In the genomic region with DNA sequence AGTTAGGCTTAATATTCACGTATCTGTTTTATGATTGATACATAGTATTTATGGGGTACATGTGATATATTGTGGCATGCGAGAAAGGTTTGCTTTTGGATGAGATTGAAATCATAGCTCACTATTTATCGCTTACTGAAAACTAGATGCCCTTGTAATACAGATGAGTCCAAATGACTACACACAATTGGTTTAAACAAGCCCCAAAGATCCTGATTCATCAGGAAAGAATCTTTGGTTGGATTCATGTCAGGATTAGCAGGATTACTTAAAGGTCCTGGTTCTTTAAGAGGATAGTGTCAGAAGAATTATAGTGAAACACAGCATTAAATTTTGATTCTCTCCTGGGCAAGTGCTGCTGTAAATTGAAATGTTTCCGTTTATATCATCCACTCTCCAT, we compare ENCODE assay signal across 18 cellular contexts. TPM values are rescaled to one million over a fixed set of nuclear protein-coding genes. Genes with fewer than 3 reads are reported as not detected.
DNase-seq lines count a peak whose midpoint lies in the region; ATAC-seq and TF ChIP-seq lines count a peak whose summit lies in the region.
"Had no signal": no experiment of that assay in that cellular context is flagged by ENCODE, and none has a peak within 500 bp of the region (broad histone marks: within the 10 kb centered on the region; RNA-seq: fewer than 3 reads in every experiment).

No MANE protein-coding gene starts in this region.

- no peak for TF ChIP-seq CTCF in PC-3 (conservative IDR thresholded peaks at IDR 0.05; ENCODE audit: low read depth, low read length)
- no peak for TF ChIP-seq CTCF in epithelial cell of esophagus (IDR thresholded peaks at IDR 0.05; ENCODE audit: insufficient read depth, low read depth, low read length, missing control alignments)
- no peak for TF ChIP-seq CTCF in osteoblast (IDR thresholded peaks at IDR 0.05; ENCODE audit: extremely low read depth, low read depth, low read length)
- no peak for TF ChIP-seq CTCF in right atrium auricular region (IDR thresholded peaks at IDR 0.05)

- H4K20me1 ChIP-seq in PC-3 (ENCODE audit: low read length) (no peaks in the 10 kb centered on the region), osteoblast (ENCODE audit: insufficient read depth, low read length) (no peaks in the 10 kb centered on the region)

- no peak overlapping the region for H3K9ac ChIP-seq in PC-3 (ENCODE audit: low read length)

- ATAC-seq in PC-3, result peak; percentile 63
- ATAC-seq: activated T-helper 17 cell treated with anti-CD3 and anti-CD28 coated beads, Interleukin-2, amount 50 U/mL, for 72 hours; left lobe of liver had no signal

- H2AFZ ChIP-seq in PC-3 (ENCODE audit: low read length), result no peak overlapping the region
- H2AFZ ChIP-seq in osteoblast (ENCODE audit: low read length), result no peak overlapping the region

- H3K9me2 ChIP-seq in PC-3 (replicated peaks; ENCODE audit: low read length), result no peaks in the 10 kb centered on the region

- no TSS peak for BruUV-seq in PC-3 (replicated peaks; lab: Mats Ljungman, UMichigan)

- H3K27ac ChIP-seq in PC-3 (ENCODE audit: low read length) (peak overlapping the region; percentile 73), osteoblast (ENCODE audit: low read depth, low read length) (no peak overlapping the region), right atrium auricular region (no peak overlapping the region)
- H3K27ac ChIP-seq: sigmoid colon had no signal

- POLR2A ChIA-PET in PC-3 (lab: Charles Lee; ENCODE audit: unreplicated experiment), result no interaction called here

- CTCF ChIA-PET in PC-3 (lab: Charles Lee), result no interaction called here

- H3K4me1 ChIP-seq in PC-3 (ENCODE audit: insufficient read depth, low read length), result peaks cover 44% of the 10 kb centered on the region
- H3K4me1 ChIP-seq in osteoblast (ENCODE audit: insufficient read depth, low read length), result peaks cover 8% of the 10 kb centered on the region
- no peaks in the 10 kb centered on the region for H3K4me1 ChIP-seq in right atrium auricular region
- H3K4me1 ChIP-seq: sigmoid colon had no signal

- H3K79me2 ChIP-seq in PC-3 (ENCODE audit: low read length) (no peaks in the 10 kb centered on the region), osteoblast (ENCODE audit: insufficient read depth, low read length) (no peaks in the 10 kb centered on the region)

- H3K9me3 ChIP-seq in PC-3 (ENCODE audit: low read length) (no peaks in the 10 kb centered on the region), osteoblast (ENCODE audit: low read depth, low read length) (no peaks in the 10 kb centered on the region), right atrium auricular region (no peaks in the 10 kb centered on the region)
- H3K9me3 ChIP-seq: sigmoid colon had no signal

- H3K27me3 ChIP-seq in PC-3 (ENCODE audit: low read length) (no peaks in the 10 kb centered on the region), osteoblast (ENCODE audit: insufficient read depth, low read length) (no peaks in the 10 kb centered on the region), right atrium auricular region (no peaks in the 10 kb centered on the region)
- H3K27me3 ChIP-seq: sigmoid colon had no signal

- H3K36me3 ChIP-seq in PC-3 (ENCODE audit: low read depth, low read length), result no peaks in the 10 kb centered on the region
- H3K36me3 ChIP-seq in osteoblast (ENCODE audit: insufficient read depth, low read length), result no peaks in the 10 kb centered on the region
- H3K36me3 ChIP-seq in right atrium auricular region, result no peaks in the 10 kb centered on the region
- H3K36me3 ChIP-seq: sigmoid colon had no signal

- DNase-seq in EH (ENCODE audit: low read depth) (peak; percentile 83), PC-3 (peak; percentile 97), epithelial cell of esophagus (ENCODE audit: low read depth) (peak; percentile 85), osteoblast (ENCODE audit: insufficient read length, low spot score, missing footprints) (peak; percentile 62), germinal center (ENCODE audit: low spot score) (no peak), SK-N-DZ (ENCODE audit: low spot score) (no peak), right atrium auricular region (ENCODE audit: low spot score) (no peak), hypothalamus (lab: John Stamatoyannopoulos, UW) (no peak)
- DNase-seq: activated CD4-positive, alpha-beta T cell treated with anti-CD3 and anti-CD28 coated beads, Interleukin-2, amount 50 U/mL, for 48 hours; anterior cingulate cortex; Caco-2; effector CD4-positive, alpha-beta T cell; head of caudate nucleus; NCI-H2227 treated with DMSO at 0.1 percent for 48 hours; sigmoid colon had no signal

- H3F3A ChIP-seq in PC-3 (ENCODE audit: low read length, unreplicated experiment), result no peaks in the 10 kb centered on the region

- H3K4me3 ChIP-seq in PC-3 (ENCODE audit: low read length) (no peak overlapping the region), epithelial cell of esophagus (ENCODE audit: low read length) (no peak overlapping the region), osteoblast (ENCODE audit: insufficient read depth, low read length) (no peak overlapping the region), right atrium auricular region (no peak overlapping the region)
- H3K4me3 ChIP-seq: sigmoid colon had no signal

- intact Hi-C loops in PC-3 (cut with micrococcal nuclease), result no loop called here

- H3K4me2 ChIP-seq in PC-3 (ENCODE audit: low read length) (peak overlapping the region; percentile 46; the same call in 1 of the 2 replicates), osteoblast (ENCODE audit: insufficient read depth, low read length) (no peak overlapping the region)

RNA-seq across cellular contexts. Expression of a gene that starts 18.6 kb away (rescaled TPM):
- 0.18 TPM in 1 of 2 replicates, not detected in the other for total RNA-seq in PC-3 (2014; rRNA removed)
- not detected in 2 replicates for total RNA-seq in osteoblast
- polyA plus RNA-seq in SK-N-DZ (2014; cell fraction: cytosol; rRNA removed), result not detected in 2 replicates
- polyA plus RNA-seq in SK-N-DZ (2014; cell fraction: nucleus; rRNA removed), result not detected in 2 replicates
- total RNA-seq in right atrium auricular region, result under 1 TPM; 0.39 to 0.70 TPM
- total RNA-seq: activated T-helper 17 cell treated with anti-CD3 and anti-CD28 coated beads, Interleukin-2, amount 50 U/mL, for 72 hours; sigmoid colon had no signal
- polyA plus RNA-seq: neural cell, sigmoid colon had no signal

Comparison
In these comparisons a context has a peak if more than half of its experiments do, and no peak if none do; other contexts are left out.
1. DNase-seq: peak in EH (single experiment), PC-3 (single experiment), epithelial cell of esophagus (single experiment) and osteoblast (single experiment); none in germinal center (single experiment), SK-N-DZ (single experiment), right atrium auricular region (single experiment) and hypothalamus (0 of 51).